1 cellular context compared by ENCODE assay signal in the genomic region with DNA sequence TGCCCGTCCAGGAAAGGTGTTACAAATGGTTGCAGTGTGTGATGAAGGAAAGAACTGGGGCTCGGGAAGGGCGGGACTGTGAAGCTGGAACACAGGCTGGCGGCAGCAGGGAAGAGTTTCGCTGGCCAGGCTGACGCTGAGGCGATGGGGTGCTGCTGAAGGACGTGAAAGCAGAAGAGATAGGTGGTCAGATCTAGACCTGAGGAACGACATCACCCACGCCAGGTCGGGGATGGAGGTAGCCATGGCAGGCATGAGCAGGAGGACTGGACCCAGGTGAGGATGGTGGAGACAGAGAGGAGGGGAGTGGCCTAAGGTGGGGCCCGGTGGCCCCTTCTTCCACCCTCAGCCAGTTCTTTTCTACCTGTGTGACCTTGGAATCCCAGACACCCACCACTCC.
TF ChIP-seq lines count a peak whose summit lies in the region.

No MANE protein-coding gene starts in this region.

TF ChIP-seq in GM23338, 12 proteins besides CTCF, POLR2A, EP300 and RAD21:
- TF ChIP-seq POLR2AphosphoS5 (IDR thresholded peaks at IDR 0.05; ENCODE audit: low read depth) (peak; percentile 64), NANOG (IDR thresholded peaks at IDR 0.05; ENCODE audit: borderline replicate concordance) (no peak)
